In genomic region chr20:63153254-63154221, GRCh38 we compare ENCODE assay signal across 16 cellular contexts.
A peak's percentile ranks its signal among the peaks of the same experiment; 100 is the strongest.
DNase-seq lines count a peak whose midpoint lies in the region; ATAC-seq and TF ChIP-seq lines count a peak whose summit lies in the region.
"Had no signal": no experiment of that assay in that cellular context is flagged by ENCODE, and none has a peak within 500 bp of the region (broad histone marks: within the 10 kb centered on the region; RNA-seq: fewer than 3 reads in every experiment).

No MANE protein-coding gene starts in this region.

- 72 to 74% methylated on average over 16 of the region's 16 CpGs for WGBS in aorta, 2 donors

- H3K27ac ChIP-seq in RWPE2 (ENCODE audit: poor library complexity, severe bottlenecking) (no peak overlapping the region), neural progenitor cell (no peak overlapping the region), aorta (ENCODE audit: low read depth in 1 of 2, low read length in 2 of 2) (no peak overlapping the region)
- H3K27ac ChIP-seq: 22Rv1, C4-2B had no signal

- H3K36me3 Mint-ChIP-seq in activated naive CD8-positive, alpha-beta T cell treated with anti-CD3 and anti-CD28 coated beads, Interleukin-2, amount 10 ng/mL, durations not matched to agents 7 days and 5 days: no peaks in the 10 kb centered on the region
- H3K36me3 Mint-ChIP-seq in activated naive CD8-positive, alpha-beta T cell treated with anti-CD3 and anti-CD28 coated beads, Interleukin-2, amount 50 U/mL, for 24 hours (ENCODE audit: low read depth): no peaks in the 10 kb centered on the region
- H3K36me3 Mint-ChIP-seq in neural progenitor cell: no peaks in the 10 kb centered on the region
- no peaks in the 10 kb centered on the region for H3K36me3 Mint-ChIP-seq in activated T-cell treated with anti-CD3 and anti-CD28 coated beads, Interleukin-2, amount 50 U/mL, for 24 hours (ENCODE audit: low read depth)
- no peaks in the 10 kb centered on the region for H3K36me3 Mint-ChIP-seq in activated CD4-positive, alpha-beta memory T cell treated with anti-CD3 and anti-CD28 coated beads for 36 hours
- H3K36me3 Mint-ChIP-seq: CD8-positive, alpha-beta memory T cell had no signal

- intact Hi-C loops in aorta (cut with DNase I): no loop called here
- intact Hi-C loops in activated CD4-positive, alpha-beta memory T cell treated with anti-CD3 and anti-CD28 coated beads for 36 hours (cut with micrococcal nuclease): no loop called here

- H3K4me2 ChIP-seq in neural progenitor cell: no peak overlapping the region

- DNase-seq in activated naive CD8-positive, alpha-beta T cell treated with anti-CD3 and anti-CD28 coated beads, Interleukin-2, amount 10 ng/mL, durations not matched to agents 7 days and 5 days: peak; percentile 12
- no peak for DNase-seq in activated naive CD8-positive, alpha-beta T cell treated with anti-CD3 and anti-CD28 coated beads, Interleukin-2, amount 50 U/mL, for 24 hours
- peak; percentile 75 for DNase-seq in RWPE2 (ENCODE audit: low spot score)
- no peak for DNase-seq in neural progenitor cell (ENCODE audit: low spot score)
- DNase-seq in aorta: peak; percentile 18 to 35
- DNase-seq in activated T-cell treated with anti-CD3 and anti-CD28 coated beads, Interleukin-2, amount 50 U/mL, for 24 hours: no peak
- DNase-seq in activated CD4-positive, alpha-beta memory T cell treated with anti-CD3 and anti-CD28 coated beads for 36 hours: no peak
- DNase-seq: AML-193, DND-41, GDM1, GOT3, H9 had no signal

- H3K27ac Mint-ChIP-seq in activated naive CD8-positive, alpha-beta T cell treated with anti-CD3 and anti-CD28 coated beads, Interleukin-2, amount 10 ng/mL, durations not matched to agents 7 days and 5 days: no peak overlapping the region
- no peak overlapping the region for H3K27ac Mint-ChIP-seq in activated naive CD8-positive, alpha-beta T cell treated with anti-CD3 and anti-CD28 coated beads, Interleukin-2, amount 50 U/mL, for 24 hours
- peak overlapping the region; percentile 57 for H3K27ac Mint-ChIP-seq in neural progenitor cell
- no peak overlapping the region for H3K27ac Mint-ChIP-seq in activated T-cell treated with anti-CD3 and anti-CD28 coated beads, Interleukin-2, amount 50 U/mL, for 24 hours
- no peak overlapping the region for H3K27ac Mint-ChIP-seq in activated CD4-positive, alpha-beta memory T cell treated with anti-CD3 and anti-CD28 coated beads for 36 hours
- H3K27ac Mint-ChIP-seq: H9 had no signal

- peaks cover 7% of the 10 kb centered on the region for H3K27me3 Mint-ChIP-seq in activated naive CD8-positive, alpha-beta T cell treated with anti-CD3 and anti-CD28 coated beads, Interleukin-2, amount 10 ng/mL, durations not matched to agents 7 days and 5 days
- peaks cover 15% of the 10 kb centered on the region for H3K27me3 Mint-ChIP-seq in activated naive CD8-positive, alpha-beta T cell treated with anti-CD3 and anti-CD28 coated beads, Interleukin-2, amount 50 U/mL, for 24 hours
- H3K27me3 Mint-ChIP-seq in neural progenitor cell (ENCODE audit: insufficient read depth, low read depth): peaks cover 4% of the 10 kb centered on the region
- H3K27me3 Mint-ChIP-seq in activated T-cell treated with anti-CD3 and anti-CD28 coated beads, Interleukin-2, amount 50 U/mL, for 24 hours: peaks cover 45% of the 10 kb centered on the region
- H3K27me3 Mint-ChIP-seq in activated CD4-positive, alpha-beta memory T cell treated with anti-CD3 and anti-CD28 coated beads for 36 hours: peaks cover 23% of the 10 kb centered on the region

- no peaks in the 10 kb centered on the region for H3K36me3 ChIP-seq in RWPE2 (ENCODE audit: low read depth)
- H3K36me3 ChIP-seq in neural progenitor cell: no peaks in the 10 kb centered on the region
- H3K36me3 ChIP-seq in aorta (ENCODE audit: control insufficient read depth in 1 of 2, insufficient read depth in 2 of 2, low read length in 1 of 2): no peaks in the 10 kb centered on the region

- no peak overlapping the region for H3K4me3 ChIP-seq in RWPE2 (ENCODE audit: severe bottlenecking)
- H3K4me3 ChIP-seq in neural progenitor cell: no peak overlapping the region
- H3K4me3 ChIP-seq in aorta (ENCODE audit: low read length in 2 of 2): no peak overlapping the region

- no peaks in the 10 kb centered on the region for H3F3A ChIP-seq in neural progenitor cell (ENCODE audit: low read depth)

- H3K9me3 Mint-ChIP-seq in activated naive CD8-positive, alpha-beta T cell treated with anti-CD3 and anti-CD28 coated beads, Interleukin-2, amount 10 ng/mL, durations not matched to agents 7 days and 5 days: no peaks in the 10 kb centered on the region
- H3K9me3 Mint-ChIP-seq in activated naive CD8-positive, alpha-beta T cell treated with anti-CD3 and anti-CD28 coated beads, Interleukin-2, amount 50 U/mL, for 24 hours: peaks cover under 1% of the 10 kb centered on the region
- peaks cover 7% of the 10 kb centered on the region for H3K9me3 Mint-ChIP-seq in neural progenitor cell
- H3K9me3 Mint-ChIP-seq in activated T-cell treated with anti-CD3 and anti-CD28 coated beads, Interleukin-2, amount 50 U/mL, for 24 hours: peaks cover under 1% of the 10 kb centered on the region
- H3K9me3 Mint-ChIP-seq in activated CD4-positive, alpha-beta memory T cell treated with anti-CD3 and anti-CD28 coated beads for 36 hours: peaks cover 4% of the 10 kb centered on the region

- no peaks in the 10 kb centered on the region for H4K20me1 ChIP-seq in neural progenitor cell (ENCODE audit: low read depth)

- H3K9ac ChIP-seq in neural progenitor cell: no peak overlapping the region

- POLR2A ChIA-PET in activated naive CD8-positive, alpha-beta T cell treated with anti-CD3 and anti-CD28 coated beads, Interleukin-2, amount 10 ng/mL, durations not matched to agents 7 days and 5 days (lab: Charles Lee): no interaction called here
- POLR2A ChIA-PET in activated CD4-positive, alpha-beta memory T cell treated with anti-CD3 and anti-CD28 coated beads for 36 hours (lab: Charles Lee): no interaction called here

- no peak overlapping the region for H3K4me3 Mint-ChIP-seq in activated naive CD8-positive, alpha-beta T cell treated with anti-CD3 and anti-CD28 coated beads, Interleukin-2, amount 10 ng/mL, durations not matched to agents 7 days and 5 days
- no peak overlapping the region for H3K4me3 Mint-ChIP-seq in activated naive CD8-positive, alpha-beta T cell treated with anti-CD3 and anti-CD28 coated beads, Interleukin-2, amount 50 U/mL, for 24 hours
- peak overlapping the region; percentile 33 for H3K4me3 Mint-ChIP-seq in neural progenitor cell
- H3K4me3 Mint-ChIP-seq in activated T-cell treated with anti-CD3 and anti-CD28 coated beads, Interleukin-2, amount 50 U/mL, for 24 hours: no peak overlapping the region
- H3K4me3 Mint-ChIP-seq in activated CD4-positive, alpha-beta memory T cell treated with anti-CD3 and anti-CD28 coated beads for 36 hours: no peak overlapping the region
- H3K4me3 Mint-ChIP-seq: CD8-positive, alpha-beta memory T cell; H9 had no signal

- no peaks in the 10 kb centered on the region for H3K79me2 ChIP-seq in neural progenitor cell (ENCODE audit: low read depth)

- CTCF ChIA-PET in activated CD4-positive, alpha-beta memory T cell treated with anti-CD3 and anti-CD28 coated beads for 36 hours (lab: Charles Lee): no interaction called here

- no peaks in the 10 kb centered on the region for H3K4me1 Mint-ChIP-seq in activated naive CD8-positive, alpha-beta T cell treated with anti-CD3 and anti-CD28 coated beads, Interleukin-2, amount 10 ng/mL, durations not matched to agents 7 days and 5 days
- H3K4me1 Mint-ChIP-seq in activated naive CD8-positive, alpha-beta T cell treated with anti-CD3 and anti-CD28 coated beads, Interleukin-2, amount 50 U/mL, for 24 hours: no peaks in the 10 kb centered on the region
- peaks cover 5% of the 10 kb centered on the region for H3K4me1 Mint-ChIP-seq in neural progenitor cell
- H3K4me1 Mint-ChIP-seq in activated T-cell treated with anti-CD3 and anti-CD28 coated beads, Interleukin-2, amount 50 U/mL, for 24 hours (ENCODE audit: low read depth): no peaks in the 10 kb centered on the region
- H3K4me1 Mint-ChIP-seq in activated CD4-positive, alpha-beta memory T cell treated with anti-CD3 and anti-CD28 coated beads for 36 hours (ENCODE audit: low read depth): no peaks in the 10 kb centered on the region
- H3K4me1 Mint-ChIP-seq: CD8-positive, alpha-beta memory T cell had no signal

- no peak for ATAC-seq in activated naive CD8-positive, alpha-beta T cell treated with anti-CD3 and anti-CD28 coated beads, Interleukin-2, amount 10 ng/mL, durations not matched to agents 7 days and 5 days (ENCODE audit: low read depth)
- ATAC-seq in activated naive CD8-positive, alpha-beta T cell treated with anti-CD3 and anti-CD28 coated beads, Interleukin-2, amount 50 U/mL, for 24 hours: no peak
- ATAC-seq in RWPE2 (ENCODE audit: low read depth): peak; percentile 13; the same call in 1 of the 3 replicates
- no peak for ATAC-seq in aorta (ENCODE audit: low FRiP score)
- ATAC-seq in GM18511 (IDR thresholded peaks at IDR 0.05; ENCODE audit: unreplicated experiment): no peak

- no peak overlapping the region for H2AFZ ChIP-seq in neural progenitor cell (replicated peaks)

- no peak for TF ChIP-seq CTCF in RWPE2 (IDR thresholded peaks at IDR 0.05; ENCODE audit: poor library complexity, severe bottlenecking)
- no peak for TF ChIP-seq CTCF in neural progenitor cell (IDR thresholded peaks at IDR 0.05)

- peaks cover 69% of the 10 kb centered on the region for H3K27me3 ChIP-seq in RWPE2 (ENCODE audit: insufficient read depth, poor library complexity, severe bottlenecking)
- H3K27me3 ChIP-seq in neural progenitor cell: no peaks in the 10 kb centered on the region
- no peaks in the 10 kb centered on the region for H3K27me3 ChIP-seq in aorta (ENCODE audit: control insufficient read depth in 1 of 2, insufficient read depth in 2 of 2, low read length in 1 of 2)

- H3K9me3 ChIP-seq in RWPE2 (ENCODE audit: severe bottlenecking) (no peaks in the 10 kb centered on the region), neural progenitor cell (ENCODE audit: low read depth) (no peaks in the 10 kb centered on the region), aorta (ENCODE audit: control insufficient read depth, low read length) (peaks cover under 1% of the 10 kb centered on the region)

- H3K4me1 ChIP-seq in RWPE2 (ENCODE audit: insufficient read depth, poor library complexity, severe bottlenecking) (no peaks in the 10 kb centered on the region), neural progenitor cell (no peaks in the 10 kb centered on the region), aorta (ENCODE audit: control insufficient read depth in 1 of 2, insufficient read depth in 2 of 2, low read length in 2 of 2) (no peaks in the 10 kb centered on the region)

Comparison
In these comparisons a context has a peak if more than half of its experiments do, and no peak if none do; other contexts are left out.
1. DNase-seq: peak in activated naive CD8-positive, alpha-beta T cell treated with anti-CD3 and anti-CD28 coated beads, Interleukin-2, amount 10 ng/mL, durations not matched to agents 7 days and 5 days (single experiment), RWPE2 (single experiment) and aorta (2 of 2); none in activated naive CD8-positive, alpha-beta T cell treated with anti-CD3 and anti-CD28 coated beads, Interleukin-2, amount 50 U/mL, for 24 hours (single experiment), neural progenitor cell (single experiment), activated T-cell treated with anti-CD3 and anti-CD28 coated beads, Interleukin-2, amount 50 U/mL, for 24 hours (single experiment) and activated CD4-positive, alpha-beta memory T cell treated with anti-CD3 and anti-CD28 coated beads for 36 hours (single experiment).